ENCODE assay signal across 1 cellular context in genomic region chr17:76731800-76732733, GRCh38.
TF ChIP-seq lines count a peak whose summit lies in the region.

No MANE protein-coding gene starts in this region.

TF ChIP-seq in HCT116, 20 proteins besides CTCF, POLR2A, EP300 and RAD21:
- TF ChIP-seq SRF (IDR thresholded peaks at IDR 0.05; ENCODE audit: low read depth) (0 out of 2 replicates have a peak, but pooled peaks have one; percentile 26), JUND (IDR thresholded peaks at IDR 0.05) (0 out of 2 replicates have a peak, but pooled peaks have one; percentile 0), POLR2AphosphoS5 (IDR thresholded peaks at IDR 0.05; ENCODE audit: low read depth, low read length) (peak; percentile 42; the same call in 1 of the 2 replicates)
